10 cellular contexts compared by ENCODE assay signal in genomic region chr7:83677180-83677866, GRCh38. TPM values are rescaled to one million over a fixed set of nuclear protein-coding genes. Genes with fewer than 3 reads are reported as not detected.
DNase-seq lines count a peak whose midpoint lies in the region; ATAC-seq and TF ChIP-seq lines count a peak whose summit lies in the region.
"Had no signal": no experiment of that assay in that cellular context is flagged by ENCODE, and none has a peak within 500 bp of the region (broad histone marks: within the 10 kb centered on the region; RNA-seq: fewer than 3 reads in every experiment).

No MANE protein-coding gene starts in this region.

- H3K27me3 ChIP-seq in mesendoderm (ENCODE audit: insufficient read depth, low read length, poor library complexity) (no peaks in the 10 kb centered on the region), uterus (no peaks in the 10 kb centered on the region)

- in situ Hi-C loops in astrocyte of the cerebellum (cut with HindIII; ENCODE audit: low sequenced_read_pairs): no loop called here

- H3K27ac Mint-ChIP-seq in endothelial cell (ENCODE audit: unreplicated experiment): no peak overlapping the region

- intact Hi-C loops in uterus (cut with DNase I; ENCODE audit: low total_unique reads): no loop called here

- peaks cover 2% of the 10 kb centered on the region for H3K27me3 Mint-ChIP-seq in endothelial cell (ENCODE audit: unreplicated experiment)

- TF ChIP-seq POLR2A in uterus (IDR thresholded peaks at IDR 0.05): no peak

- H3K4me1 ChIP-seq in mesendoderm (ENCODE audit: control insufficient read depth, low read depth, low read length): peaks cover 3% of the 10 kb centered on the region
- no peaks in the 10 kb centered on the region for H3K4me1 ChIP-seq in uterus

- H4K8ac ChIP-seq in mesendoderm (ENCODE audit: low read depth, low read length): no peak overlapping the region

- TF ChIP-seq CTCF in astrocyte of the cerebellum (IDR thresholded peaks at IDR 0.05; ENCODE audit: low read depth, low read length, missing control alignments): no peak
- TF ChIP-seq CTCF in endothelial cell (IDR thresholded peaks at IDR 0.05; ENCODE audit: unreplicated experiment): no peak
- no peak for TF ChIP-seq CTCF in uterus (IDR thresholded peaks at IDR 0.05)

- H3K36me3 Mint-ChIP-seq in endothelial cell (ENCODE audit: low read depth, unreplicated experiment): no peaks in the 10 kb centered on the region

- no peaks in the 10 kb centered on the region for H3K9me3 ChIP-seq in uterus

- H3K36me3 ChIP-seq in mesendoderm (ENCODE audit: control insufficient read depth, insufficient read depth, low read length): no peaks in the 10 kb centered on the region
- H3K36me3 ChIP-seq in uterus: no peaks in the 10 kb centered on the region

- ATAC-seq in HG02973 (IDR thresholded peaks at IDR 0.05; ENCODE audit: unreplicated experiment): no peak

- H2BK120ac ChIP-seq in mesendoderm (ENCODE audit: low read depth, low read length): peak overlapping the region; percentile 73

- H3K4me3 ChIP-seq in astrocyte of the cerebellum (ENCODE audit: low read depth, low read length) (no peak overlapping the region), mesendoderm (ENCODE audit: low read length) (no peak overlapping the region), uterus (no peak overlapping the region)

- no peaks in the 10 kb centered on the region for H3K79me1 ChIP-seq in mesendoderm (ENCODE audit: low read length)

- H2BK15ac ChIP-seq in mesendoderm (replicated peaks; ENCODE audit: low read depth): peak overlapping the region; percentile 92

- H3K4ac ChIP-seq in mesendoderm (ENCODE audit: low read depth, low read length): peak overlapping the region; percentile 55

- no peak overlapping the region for H2AK5ac ChIP-seq in mesendoderm (ENCODE audit: low read length)

- H4K5ac ChIP-seq in mesendoderm (ENCODE audit: low read length): no peak overlapping the region

- no peak overlapping the region for H3K27ac ChIP-seq in mesendoderm (ENCODE audit: low read depth, low read length)
- no peak overlapping the region for H3K27ac ChIP-seq in uterus

- peak overlapping the region; percentile 60 for H3K18ac ChIP-seq in mesendoderm (ENCODE audit: low read length)

- peaks cover 1% of the 10 kb centered on the region for H3K4me1 Mint-ChIP-seq in endothelial cell (ENCODE audit: unreplicated experiment)

- H3K4me2 ChIP-seq in mesendoderm (ENCODE audit: low read length): no peak overlapping the region

- no peak overlapping the region for H3K23ac ChIP-seq in mesendoderm (ENCODE audit: low read length)

- H2BK5ac ChIP-seq in mesendoderm (ENCODE audit: low read length): no peak overlapping the region

- no CpG with 5 or more reads among the region's 4 CpGs for WGBS in mesendoderm (ENCODE audit: extremely low coverage, insufficient coverage, low lambda C conversion rate)

- no peak overlapping the region for H3K56ac ChIP-seq in mesendoderm (ENCODE audit: low read length)

- H3K79me2 ChIP-seq in mesendoderm (ENCODE audit: control insufficient read depth, insufficient read depth, low read length): no peaks in the 10 kb centered on the region

- H3K9me3 Mint-ChIP-seq in endothelial cell (ENCODE audit: unreplicated experiment): no peaks in the 10 kb centered on the region

- DNase-seq in DMS 273 treated with DMSO at 0.1 percent for 48 hours (lab: John Stamatoyannopoulos, UW) (peak; percentile 18), LHCN-M2 (ENCODE audit: low read depth) (peak; percentile 97), astrocyte of the cerebellum (ENCODE audit: low read depth) (peak; percentile 89), mesendoderm (peak; percentile 54), endothelial cell (ENCODE audit: low spot score) (no peak), uterus (no peak)
- DNase-seq in stimulated activated CD4-positive, alpha-beta T cell treated with anti-CD3 and anti-CD28 coated beads, Interleukin-4, amount 100 ng/mL, for 4 hours: no peak
- DNase-seq: activated T-cell treated with anti-CD3 and anti-CD28 coated beads for 4 hours, MM.1S had no signal

- no peak overlapping the region for H3K9ac ChIP-seq in mesendoderm (ENCODE audit: low read length)

- H3K4me3 Mint-ChIP-seq in endothelial cell (ENCODE audit: unreplicated experiment): no peak overlapping the region

RNA-seq across cellular contexts. Expression of gene SEMA3E, which starts 28.4 kb away (rescaled TPM):
- total RNA-seq in LHCN-M2 (2014; rRNA removed): 0.71 and 0.98 TPM in 2 replicates
- polyA plus RNA-seq in LHCN-M2 (2012): 0.58 TPM
- polyA plus RNA-seq in mesendoderm (2013, experiment 1 of 2): 3.0 TPM
- polyA plus RNA-seq in mesendoderm (2013, experiment 2 of 2): 2.9 TPM
- total RNA-seq in endothelial cell (ENCODE audit: unreplicated experiment): 0.62 TPM
- 10 to 100 TPM in 1 of 4 donors, 1 to 10 TPM in 2, under 1 TPM in 1; 0.77 to 15.8 (median 2.2) TPM for total RNA-seq in uterus

Comparison
In these comparisons a context has a peak if more than half of its experiments do, and no peak if none do; other contexts are left out.
1. DNase-seq: peak in DMS 273 treated with DMSO at 0.1 percent for 48 hours (single experiment), LHCN-M2 (single experiment), astrocyte of the cerebellum (single experiment) and mesendoderm (single experiment); none in endothelial cell (single experiment), uterus (0 of 2) and stimulated activated CD4-positive, alpha-beta T cell treated with anti-CD3 and anti-CD28 coated beads, Interleukin-4, amount 100 ng/mL, for 4 hours (0 of 2).